ENCODE assay signal across 1 cellular context in genomic region chr19:2170219-2170618, GRCh38.
TF ChIP-seq lines count a peak whose summit lies in the region.

No MANE protein-coding gene starts in this region.

TF ChIP-seq in SK-N-SH, 30 proteins besides CTCF, POLR2A, EP300 and RAD21 (continued from another document):
- TF ChIP-seq REST (IDR thresholded peaks at IDR 0.05; ENCODE audit: low read depth, low read length): no peak
- TF ChIP-seq POLR2AphosphoS5 (IDR thresholded peaks at IDR 0.05; ENCODE audit: low read depth, low read length): no peak
- TF ChIP-seq PBX3 (IDR thresholded peaks at IDR 0.05): no peak
- TF ChIP-seq NFIC (IDR thresholded peaks at IDR 0.05; ENCODE audit: borderline replicate concordance): no peak
- TF ChIP-seq ELF1 (IDR thresholded peaks at IDR 0.05): no peak
- TF ChIP-seq SIN3A (IDR thresholded peaks at IDR 0.05; ENCODE audit: borderline replicate concordance, low read depth, low read length): no peak
- no peak for TF ChIP-seq USF1 (IDR thresholded peaks at IDR 0.05; ENCODE audit: borderline replicate concordance, low read depth)
- no peak for TF ChIP-seq CHD2 (IDR thresholded peaks at IDR 0.05; ENCODE audit: low read length, partially characterized antibody)
- no peak for TF ChIP-seq RXRA (IDR thresholded peaks at IDR 0.05; ENCODE audit: borderline replicate concordance, low read depth)
- TF ChIP-seq RFX5 (IDR thresholded peaks at IDR 0.05; ENCODE audit: low read length): no peak
- no peak for TF ChIP-seq MXI1 (IDR thresholded peaks at IDR 0.05; ENCODE audit: low read depth, low read length)
- no peak for TF ChIP-seq FOXM1 (IDR thresholded peaks at IDR 0.05; ENCODE audit: low read depth)
- TF ChIP-seq USF2 (IDR thresholded peaks at IDR 0.05; ENCODE audit: borderline replicate concordance, low read depth, low read length): no peak
- no peak for TF ChIP-seq IRF3 (IDR thresholded peaks at IDR 0.05; ENCODE audit: low read depth, low read length)
- TF ChIP-seq TAF1 (IDR thresholded peaks at IDR 0.05; ENCODE audit: borderline replicate concordance, low read depth, low read length): no peak
- TF ChIP-seq SMC3 (IDR thresholded peaks at IDR 0.05; ENCODE audit: low read depth, low read length): no peak
- TF ChIP-seq NRF1 (IDR thresholded peaks at IDR 0.05; ENCODE audit: low read depth, low read length): no peak
